24 cellular contexts compared by ENCODE assay signal in the genomic region with DNA sequence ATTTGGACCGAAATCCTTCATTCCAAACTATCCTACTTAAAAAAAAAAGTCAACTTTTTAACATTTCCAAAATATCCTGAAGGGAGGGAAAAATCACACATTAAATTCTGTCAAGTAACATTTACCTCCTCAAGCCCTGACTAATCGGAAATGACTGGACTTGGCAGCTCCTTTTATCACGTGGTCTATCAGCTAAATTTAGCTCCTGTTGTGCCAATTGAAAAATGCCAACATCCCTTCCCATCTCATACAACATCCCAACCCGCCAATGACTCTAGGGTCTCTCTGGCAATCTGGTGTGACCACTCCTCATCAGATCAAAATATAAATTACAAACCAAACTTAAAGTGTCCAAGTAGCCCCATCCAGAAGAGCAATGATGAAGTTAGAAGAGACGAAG.
DNase-seq lines count a peak whose midpoint lies in the region; ATAC-seq and TF ChIP-seq lines count a peak whose summit lies in the region.
"Had no signal": no experiment of that assay in that cellular context is flagged by ENCODE, and none has a peak within 500 bp of the region (broad histone marks: within the 10 kb centered on the region; RNA-seq: fewer than 3 reads in every experiment).

No MANE protein-coding gene starts in this region.

- in situ Hi-C loops in astrocyte of the cerebellum (cut with HindIII; ENCODE audit: low sequenced_read_pairs): no loop called here

- TF ChIP-seq CTCF in 22Rv1 (IDR thresholded peaks at IDR 0.05): no peak
- no peak for TF ChIP-seq CTCF in astrocyte of the cerebellum (IDR thresholded peaks at IDR 0.05; ENCODE audit: low read depth, low read length, missing control alignments)
- no peak for TF ChIP-seq CTCF in fibroblast of the aortic adventitia (IDR thresholded peaks at IDR 0.05; ENCODE audit: insufficient read depth, low read length)
- no peak for TF ChIP-seq CTCF in vagina (IDR thresholded peaks at IDR 0.05)

- H3K27ac ChIP-seq in 22Rv1 (peak overlapping the region; percentile 64; the same call in 1 of the 2 replicates), vagina (no peak overlapping the region)
- H3K27ac ChIP-seq: A549; BLaER1 treated with 17β-estradiol and CSF1 and Interleukin-3, amounts not matched to agents 10 nM and 100 nM; breast epithelium; upper lobe of left lung had no signal

- peak; percentile 9 for DNase-seq in HS-27A (ENCODE audit: low read depth)
- DNase-seq in astrocyte of the cerebellum (ENCODE audit: low read depth): peak; percentile 39
- DNase-seq in fibroblast of the aortic adventitia (ENCODE audit: low read depth): peak; percentile 33
- DNase-seq in T-helper 1 cell: no peak
- DNase-seq in vagina (ENCODE audit: extremely low spot score in 2 of 2): no peak
- DNase-seq in T-helper 9 cell: no peak
- DNase-seq: activated CD4-positive, alpha-beta memory T cell treated with anti-CD3 and anti-CD28 coated beads, Interleukin-2, amount 10 ng/mL, durations not matched to agents 7 days and 5 days; activated effector memory CD4-positive, alpha-beta T cell treated with Interleukin-2 at 50 U/mL for 16 hours; Calu3; cortex of kidney; KG1; mesendoderm; naive B cell; NCI-H1930; NCI-H345; NCI-H774; occipital lobe; Right ventricle myocardium superior; upper lobe of left lung had no signal

- no peaks in the 10 kb centered on the region for H3K9me3 ChIP-seq in vagina
- H3K9me3 ChIP-seq: A549 had no signal

- H3K4me3 ChIP-seq in astrocyte of the cerebellum (ENCODE audit: low read depth, low read length) (no peak overlapping the region), fibroblast of the aortic adventitia (ENCODE audit: low read depth, low read length) (no peak overlapping the region), vagina (no peak overlapping the region)
- H3K4me3 ChIP-seq: A549; BLaER1 treated with 17β-estradiol and CSF1 and Interleukin-3, amounts not matched to agents 10 nM and 100 nM; breast epithelium; upper lobe of left lung had no signal

- no peaks in the 10 kb centered on the region for H3K27me3 ChIP-seq in vagina
- H3K27me3 ChIP-seq: BLaER1 treated with 17β-estradiol and CSF1 and Interleukin-3, amounts not matched to agents 10 nM and 100 nM; breast epithelium; upper lobe of left lung had no signal

- H3K36me3 ChIP-seq in vagina: no peaks in the 10 kb centered on the region
- H3K36me3 ChIP-seq: BLaER1 treated with 17β-estradiol and CSF1 and Interleukin-3, amounts not matched to agents 10 nM and 100 nM; breast epithelium; upper lobe of left lung had no signal

- TF ChIP-seq POLR2A in vagina (IDR thresholded peaks at IDR 0.05): no peak

- no peak for ATAC-seq in HG03045 (IDR thresholded peaks at IDR 0.05; ENCODE audit: unreplicated experiment)
- ATAC-seq: A549 had no signal

- intact Hi-C loops in vagina (cut with DNase I): no loop called here

- peaks cover 15% of the 10 kb centered on the region for H3K4me1 ChIP-seq in vagina
- H3K4me1 ChIP-seq: A549; BLaER1 treated with 17β-estradiol and CSF1 and Interleukin-3, amounts not matched to agents 10 nM and 100 nM; breast epithelium; upper lobe of left lung had no signal

Comparison
In these comparisons a context has a peak if more than half of its experiments do, and no peak if none do; other contexts are left out.
1. DNase-seq: peak in HS-27A (single experiment), astrocyte of the cerebellum (single experiment) and fibroblast of the aortic adventitia (single experiment); none in T-helper 1 cell (0 of 5), vagina (0 of 2) and T-helper 9 cell (single experiment).